7 cellular contexts compared by ENCODE assay signal in the genomic region with DNA sequence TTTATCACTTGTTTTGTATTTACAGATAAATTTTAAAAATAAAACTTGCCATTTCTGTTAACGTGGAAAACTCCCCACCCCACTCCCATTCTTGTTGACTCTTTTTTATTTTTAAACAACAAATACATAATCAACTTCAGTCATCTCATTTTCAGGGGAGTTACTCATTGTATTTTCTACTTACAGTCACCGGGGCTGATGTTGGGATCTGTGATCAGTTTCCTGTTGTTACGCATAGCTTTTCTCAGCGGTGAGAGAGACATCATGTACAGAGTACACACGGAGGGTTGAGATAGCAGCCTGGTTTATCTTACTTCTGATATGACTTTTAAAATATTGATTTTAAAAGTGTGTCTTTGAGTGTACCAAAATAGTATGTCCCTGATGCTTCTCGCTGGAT.
DNase-seq lines count a peak whose midpoint lies in the region; ATAC-seq, FAIRE-seq and TF ChIP-seq lines count a peak whose summit lies in the region.
"Not testable (repeated sequence)": the region's sequence is repeated elsewhere in the genome, so short reads cannot be mapped to it uniquely, and the experiment has no call there.

No MANE protein-coding gene starts in this region.

- intact Hi-C loops in activated CD4-positive, alpha-beta memory T cell treated with anti-CD3 and anti-CD28 coated beads for 36 hours (cut with micrococcal nuclease); spleen (cut with DNase I; ENCODE audit: low total_unique reads): not testable (repeated sequence)

- peak overlapping the region in 7 of 8 donors; percentile 63 to 87 (median 80) for H3K27ac ChIP-seq in spleen

- not testable (repeated sequence) for H3K36me3 ChIP-seq in spleen

- not testable (repeated sequence) for H3K4me3 ChIP-seq in spleen

- not testable (repeated sequence) for TF ChIP-seq CTCF in spleen (IDR thresholded peaks at IDR 0.05 in 8 of 11, conservative IDR thresholded peaks at IDR 0.05 in 3 of 11)

- CTCF ChIA-PET in activated CD4-positive, alpha-beta memory T cell treated with anti-CD3 and anti-CD28 coated beads for 36 hours (lab: Charles Lee): not testable (repeated sequence)

- TF ChIP-seq POLR2A in spleen (IDR thresholded peaks at IDR 0.05): not testable (repeated sequence)

- not testable (repeated sequence) for H3K9me3 Mint-ChIP-seq in activated CD4-positive, alpha-beta memory T cell treated with anti-CD3 and anti-CD28 coated beads for 36 hours; activated naive CD4-positive, alpha-beta T cell treated with anti-CD3 and anti-CD28 coated beads, Interleukin-2, amount 50 U/mL, for 24 hours; memory B cell

- POLR2A ChIA-PET in activated CD4-positive, alpha-beta memory T cell treated with anti-CD3 and anti-CD28 coated beads for 36 hours (lab: Charles Lee): not testable (repeated sequence)

- peaks cover 20% of the 10 kb centered on the region for H3K4me1 Mint-ChIP-seq in activated CD4-positive, alpha-beta memory T cell treated with anti-CD3 and anti-CD28 coated beads for 36 hours (ENCODE audit: low read depth)
- H3K4me1 Mint-ChIP-seq in activated naive CD4-positive, alpha-beta T cell treated with anti-CD3 and anti-CD28 coated beads, Interleukin-2, amount 50 U/mL, for 24 hours: peaks cover 23% of the 10 kb centered on the region
- not testable (repeated sequence) for H3K4me1 Mint-ChIP-seq in memory B cell

- H3K36me3 Mint-ChIP-seq in activated CD4-positive, alpha-beta memory T cell treated with anti-CD3 and anti-CD28 coated beads for 36 hours; activated naive CD4-positive, alpha-beta T cell treated with anti-CD3 and anti-CD28 coated beads, Interleukin-2, amount 50 U/mL, for 24 hours; memory B cell: not testable (repeated sequence)

- not testable (repeated sequence) for H3K9me3 ChIP-seq in spleen

- peak; percentile 26 for ATAC-seq in memory B cell (ENCODE audit: low read depth)

- 36 to 55% (median 40%) methylated on average over 1 to 4 of the region's 6 CpGs for WGBS in spleen, 5 donors

- peaks cover 0 to 35% (median 9%) of the 10 kb centered on the region in 6 donors for H3K4me1 ChIP-seq in spleen

- peak overlapping the region; percentile 86 for H3K27ac Mint-ChIP-seq in activated CD4-positive, alpha-beta memory T cell treated with anti-CD3 and anti-CD28 coated beads for 36 hours
- H3K27ac Mint-ChIP-seq in activated naive CD4-positive, alpha-beta T cell treated with anti-CD3 and anti-CD28 coated beads, Interleukin-2, amount 50 U/mL, for 24 hours: peak overlapping the region; percentile 93
- peak overlapping the region; percentile 85 for H3K27ac Mint-ChIP-seq in memory B cell

- not testable (repeated sequence) for H3K27me3 Mint-ChIP-seq in activated CD4-positive, alpha-beta memory T cell treated with anti-CD3 and anti-CD28 coated beads for 36 hours; activated naive CD4-positive, alpha-beta T cell treated with anti-CD3 and anti-CD28 coated beads, Interleukin-2, amount 50 U/mL, for 24 hours; memory B cell

- peak; percentile 45 for FAIRE-seq in RCC 7860 (lab: Jason Lieb, UNC)

- not testable (repeated sequence) for H3K27me3 ChIP-seq in spleen (replicated peaks in 1 of 7)

- peak overlapping the region; percentile 55 for H3K4me3 Mint-ChIP-seq in activated CD4-positive, alpha-beta memory T cell treated with anti-CD3 and anti-CD28 coated beads for 36 hours
- peak overlapping the region; percentile 68 for H3K4me3 Mint-ChIP-seq in activated naive CD4-positive, alpha-beta T cell treated with anti-CD3 and anti-CD28 coated beads, Interleukin-2, amount 50 U/mL, for 24 hours
- H3K4me3 Mint-ChIP-seq in memory B cell: not testable (repeated sequence)

- DNase-seq in HT1080 (ENCODE audit: low read depth): peak; percentile 21
- not testable (repeated sequence) for DNase-seq in RCC 7860 (ENCODE audit: low spot score); activated CD4-positive, alpha-beta memory T cell treated with anti-CD3 and anti-CD28 coated beads for 36 hours; memory B cell (ENCODE audit: low spot score in 2 of 2); spleen
- DNase-seq in dermis blood vessel endothelial cell: peak; percentile 54
